Comparison of ENCODE assay signal across 23 cellular contexts in the genomic region with DNA sequence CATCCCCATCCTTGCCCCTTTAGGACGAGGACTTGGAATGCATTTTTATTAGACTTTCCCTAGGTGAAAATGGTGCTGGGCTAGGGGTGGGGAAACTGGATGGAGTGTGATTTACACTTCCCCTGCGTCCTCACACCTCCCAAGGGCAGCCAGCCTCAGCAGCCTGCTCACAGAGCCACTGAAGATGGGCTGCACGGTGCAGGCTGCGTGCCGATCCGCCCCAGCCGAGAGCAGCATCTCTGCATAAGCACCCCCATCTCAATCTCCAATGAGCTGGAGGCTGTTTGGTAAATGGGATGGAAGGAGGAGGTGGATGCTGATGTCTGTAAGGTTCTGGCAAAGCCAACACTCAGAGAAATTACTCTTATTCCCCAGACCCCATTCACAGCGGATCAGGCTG.
DNase-seq lines count a peak whose midpoint lies in the region; ATAC-seq, FAIRE-seq and TF ChIP-seq lines count a peak whose summit lies in the region.
"Had no signal": no experiment of that assay in that cellular context is flagged by ENCODE, and none has a peak within 500 bp of the region (broad histone marks: within the 10 kb centered on the region; RNA-seq: fewer than 3 reads in every experiment).

No MANE protein-coding gene starts in this region.

- H3K36me3 ChIP-seq in astrocyte (ENCODE audit: insufficient read depth, low read length): no peaks in the 10 kb centered on the region
- H3K36me3 ChIP-seq in upper lobe of right lung: no peaks in the 10 kb centered on the region
- H3K36me3 ChIP-seq: BLaER1 treated with 17β-estradiol and CSF1 and Interleukin-3, amounts not matched to agents 10 nM and 100 nM had no signal

- H3K4me1 Mint-ChIP-seq in astrocyte (ENCODE audit: low read depth, unreplicated experiment) (peaks cover 26% of the 10 kb centered on the region), nephron (peaks cover 31% of the 10 kb centered on the region)
- H3K4me1 Mint-ChIP-seq: B cell had no signal

- H3K27ac Mint-ChIP-seq in astrocyte (ENCODE audit: unreplicated experiment): peak overlapping the region; percentile 23
- H3K27ac Mint-ChIP-seq in nephron: peak overlapping the region in 2 of 3 experiments; percentile 32 to 35
- H3K27ac Mint-ChIP-seq: B cell; CD4-positive, alpha-beta T cell; CD8-positive, alpha-beta T cell had no signal

- TF ChIP-seq CTCF in astrocyte (IDR thresholded peaks at IDR 0.05; ENCODE audit: insufficient read depth, low read depth, low read length): no peak
- TF ChIP-seq CTCF in nephron (IDR thresholded peaks at IDR 0.05; ENCODE audit: unreplicated experiment in 3 of 3): no peak
- TF ChIP-seq CTCF in upper lobe of right lung (IDR thresholded peaks at IDR 0.05): no peak

- FAIRE-seq in astrocyte (lab: Jason Lieb, UNC): no peak
- FAIRE-seq: A549, D721Med, G401.6, GM12891, GM19239 had no signal

- no peak for DNase-seq in astrocyte (ENCODE audit: low read depth)
- peak; percentile 71 for DNase-seq in posterior vena cava (ENCODE audit: low spot score)
- DNase-seq in upper lobe of right lung: peak; percentile 44
- no peak for DNase-seq in hypothalamus (lab: John Stamatoyannopoulos, UW)
- no peak for DNase-seq in HCEC 1CT
- DNase-seq: AML-193; Caco-2; Calu3; CD4-positive, alpha-beta T cell; CD8-positive, alpha-beta T cell; DMS79 treated with DMSO at 0.1 percent for 48 hours; GF-D8 had no signal

- H3K27me3 Mint-ChIP-seq in astrocyte (ENCODE audit: low read depth, unreplicated experiment): no peaks in the 10 kb centered on the region
- no peaks in the 10 kb centered on the region for H3K27me3 Mint-ChIP-seq in nephron (ENCODE audit: low read depth)

- H3K27ac ChIP-seq in astrocyte (ENCODE audit: low read depth, low read length) (no peak overlapping the region), upper lobe of right lung (no peak overlapping the region)
- H3K27ac ChIP-seq: 22Rv1; A549; BLaER1 treated with 17β-estradiol and CSF1 and Interleukin-3, amounts not matched to agents 10 nM and 100 nM; C4-2B had no signal

- H3K27me3 ChIP-seq in astrocyte (ENCODE audit: insufficient read depth, low read length): no peaks in the 10 kb centered on the region
- H3K27me3 ChIP-seq in upper lobe of right lung: no peaks in the 10 kb centered on the region
- H3K27me3 ChIP-seq: BLaER1 treated with 17β-estradiol and CSF1 and Interleukin-3, amounts not matched to agents 10 nM and 100 nM had no signal

- H3K9me3 ChIP-seq in astrocyte (ENCODE audit: insufficient read depth, low read depth, low read length) (no peaks in the 10 kb centered on the region), upper lobe of right lung (no peaks in the 10 kb centered on the region)
- H3K9me3 ChIP-seq: A549; BLaER1 treated with 17β-estradiol and CSF1 and Interleukin-3, amounts not matched to agents 10 nM and 100 nM; Caco-2 had no signal

- H3K9me3 Mint-ChIP-seq in astrocyte (ENCODE audit: unreplicated experiment) (no peaks in the 10 kb centered on the region), nephron (no peaks in the 10 kb centered on the region)
- H3K9me3 Mint-ChIP-seq: CD4-positive, alpha-beta T cell; CD8-positive, alpha-beta T cell had no signal

- H3K36me3 Mint-ChIP-seq in astrocyte (ENCODE audit: low read depth, unreplicated experiment) (peaks cover 2% of the 10 kb centered on the region), nephron (ENCODE audit: low read depth) (no peaks in the 10 kb centered on the region)
- H3K36me3 Mint-ChIP-seq: CD8-positive, alpha-beta T cell had no signal

- H3K4me1 ChIP-seq in astrocyte (ENCODE audit: insufficient read depth, low read length) (peaks cover 12% of the 10 kb centered on the region), upper lobe of right lung (peaks cover 8% of the 10 kb centered on the region)
- H3K4me1 ChIP-seq: Caco-2 had no signal

- H3K4me2 ChIP-seq in astrocyte (ENCODE audit: low read length): no peak overlapping the region
- H3K4me2 ChIP-seq: A549; BLaER1 treated with 17β-estradiol and CSF1 and Interleukin-3, amounts not matched to agents 10 nM and 100 nM had no signal

- no peak overlapping the region for H3K9ac ChIP-seq in astrocyte (ENCODE audit: low read length)
- H3K9ac ChIP-seq: BLaER1 treated with 17β-estradiol and CSF1 and Interleukin-3, amounts not matched to agents 10 nM and 100 nM had no signal

- no peaks in the 10 kb centered on the region for H4K20me1 ChIP-seq in astrocyte (ENCODE audit: insufficient read depth, low read length)
- H4K20me1 ChIP-seq: BLaER1 treated with 17β-estradiol and CSF1 and Interleukin-3, amounts not matched to agents 10 nM and 100 nM had no signal

- no peak overlapping the region for H2AFZ ChIP-seq in astrocyte (ENCODE audit: low read depth, low read length)

- H3K4me3 ChIP-seq in astrocyte (ENCODE audit: insufficient read depth, low read depth, low read length) (no peak overlapping the region), upper lobe of right lung (no peak overlapping the region)
- H3K4me3 ChIP-seq: A549; BLaER1 treated with 17β-estradiol and CSF1 and Interleukin-3, amounts not matched to agents 10 nM and 100 nM had no signal

- intact Hi-C loops in posterior vena cava (cut with DNase I) (no loop called here), upper lobe of right lung (cut with DNase I) (no loop called here)

- ATAC-seq in upper lobe of right lung (no peak), GM21786 (IDR thresholded peaks at IDR 0.05; ENCODE audit: unreplicated experiment) (no peak)
- ATAC-seq: A549; CD8-positive, alpha-beta T cell had no signal

- H3K4me3 Mint-ChIP-seq in astrocyte (ENCODE audit: unreplicated experiment) (no peak overlapping the region), nephron (no peak overlapping the region)
- H3K4me3 Mint-ChIP-seq: B cell; CD4-positive, alpha-beta T cell; CD8-positive, alpha-beta T cell had no signal

- H3K79me2 ChIP-seq in astrocyte (ENCODE audit: insufficient read depth, low read length): no peaks in the 10 kb centered on the region

Comparison
In these comparisons a context has a peak if more than half of its experiments do, and no peak if none do; other contexts are left out.
1. DNase-seq: peak in posterior vena cava (single experiment) and upper lobe of right lung (single experiment); none in astrocyte (single experiment), hypothalamus (0 of 51) and HCEC 1CT (single experiment).